In genomic region chr14:92964124-92965109, GRCh38 we compare ENCODE assay signal across 16 cellular contexts. TPM values are rescaled to one million over a fixed set of nuclear protein-coding genes. Genes with fewer than 3 reads are reported as not detected.
DNase-seq lines count a peak whose midpoint lies in the region; ATAC-seq, FAIRE-seq and TF ChIP-seq lines count a peak whose summit lies in the region.
"Had no signal": no experiment of that assay in that cellular context is flagged by ENCODE, and none has a peak within 500 bp of the region (broad histone marks: within the 10 kb centered on the region; RNA-seq: fewer than 3 reads in every experiment).

No MANE protein-coding gene starts in this region.

- peaks cover 3% of the 10 kb centered on the region for H3K36me3 Mint-ChIP-seq in chondrocyte (ENCODE audit: low read depth)
- H3K36me3 Mint-ChIP-seq in activated CD8-positive, alpha-beta T cell treated with anti-CD3 and anti-CD28 coated beads, Interleukin-2, amount 10 ng/mL, durations not matched to agents 7 days and 5 days (ENCODE audit: low read depth): peaks cover 8% of the 10 kb centered on the region

- no peak overlapping the region for H3K4me3 Mint-ChIP-seq in chondrocyte (ENCODE audit: unreplicated experiment)
- no peak overlapping the region for H3K4me3 Mint-ChIP-seq in activated CD8-positive, alpha-beta T cell treated with anti-CD3 and anti-CD28 coated beads, Interleukin-2, amount 10 ng/mL, durations not matched to agents 7 days and 5 days
- H3K4me3 Mint-ChIP-seq: activated CD4-positive, alpha-beta memory T cell treated with anti-CD3 and anti-CD28 coated beads, Interleukin-2, amount 10 ng/mL, durations not matched to agents 7 days and 5 days had no signal

- H4K20me1 ChIP-seq in HepG2 (ENCODE audit: insufficient read depth, low read length): no peaks in the 10 kb centered on the region

- TF ChIP-seq EP300 in HepG2 (IDR thresholded peaks at IDR 0.05; ENCODE audit: low read depth in 2 of 2, low read length in 2 of 2) (no peak), HepG2 (CRISPR knock-in tag; IDR thresholded peaks at IDR 0.05; ENCODE audit: borderline replicate concordance) (no peak)

- H3K4me1 ChIP-seq in HEK293 (ENCODE audit: control insufficient read depth, insufficient read depth, low read length) (no peaks in the 10 kb centered on the region), HepG2 (ENCODE audit: insufficient read depth, low read length) (peaks cover 29% of the 10 kb centered on the region), stomach smooth muscle (ENCODE audit: control insufficient read depth, insufficient read depth, low read length) (peaks cover 20% of the 10 kb centered on the region)

- WGBS in HepG2 (ENCODE audit: low lambda C conversion rate): 74% methylated on average over 10 of the region's 12 CpGs

- H2AFZ ChIP-seq in HepG2 (ENCODE audit: low read length): no peak overlapping the region

- POLR2A ChIA-PET in HEK293 (lab: Yijun Ruan, JAX) (no interaction called here), HepG2 (lab: Yijun Ruan, JAX) (interaction anchor here (1.3 kb wide), 1 partner anchor 242 kb away, joined by 3 read pairs; the partner anchor contains the start of gene GON7)
- POLR2A ChIA-PET in activated CD8-positive, alpha-beta T cell treated with anti-CD3 and anti-CD28 coated beads, Interleukin-2, amount 10 ng/mL, durations not matched to agents 7 days and 5 days (lab: Charles Lee): no interaction called here

- in situ Hi-C loops in HepG2 (cut with HindIII; ENCODE audit: extremely low pct_ligation_motif_present, low pct_unique_long_range_greater_than_20kb) (no loop called here), GM13977 (cut with MboI; ENCODE audit: low pct_unique_long_range_greater_than_20kb, low sequenced_read_pairs, unreplicated experiment) (no loop called here)

- no peak overlapping the region for H3K4me3 ChIP-seq in HEK293 (ENCODE audit: low read depth, low read length)
- H3K4me3 ChIP-seq in HepG2 (replicated peaks in 1 of 3; ENCODE audit: insufficient read depth in 1 of 3, low read depth in 2 of 3, low read length in 3 of 3): no peak overlapping the region; a peak in 1 of 6 replicates
- H3K4me3 ChIP-seq in stomach smooth muscle (ENCODE audit: low read length in 2 of 2): no peak overlapping the region
- H3K4me3 ChIP-seq: ovary had no signal

- peaks cover 25% of the 10 kb centered on the region for H3K4me1 Mint-ChIP-seq in chondrocyte (ENCODE audit: low read depth)
- no peaks in the 10 kb centered on the region for H3K4me1 Mint-ChIP-seq in activated CD8-positive, alpha-beta T cell treated with anti-CD3 and anti-CD28 coated beads, Interleukin-2, amount 10 ng/mL, durations not matched to agents 7 days and 5 days (ENCODE audit: low read depth)
- H3K4me1 Mint-ChIP-seq: activated CD4-positive, alpha-beta memory T cell treated with anti-CD3 and anti-CD28 coated beads, Interleukin-2, amount 10 ng/mL, durations not matched to agents 7 days and 5 days had no signal

- no peaks in the 10 kb centered on the region for H3K27me3 Mint-ChIP-seq in chondrocyte (ENCODE audit: low read depth)
- no peaks in the 10 kb centered on the region for H3K27me3 Mint-ChIP-seq in activated CD8-positive, alpha-beta T cell treated with anti-CD3 and anti-CD28 coated beads, Interleukin-2, amount 10 ng/mL, durations not matched to agents 7 days and 5 days (ENCODE audit: low read depth)
- H3K27me3 Mint-ChIP-seq: activated CD4-positive, alpha-beta memory T cell treated with anti-CD3 and anti-CD28 coated beads, Interleukin-2, amount 10 ng/mL, durations not matched to agents 7 days and 5 days had no signal

- H3K36me3 ChIP-seq in HEK293 (ENCODE audit: control insufficient read depth in 2 of 2, insufficient read depth in 1 of 2, low read length in 2 of 2): peaks cover 0 to 5% of the 10 kb centered on the region in 2 experiments; a peak in 1 of 3 replicates
- peaks cover 0 to 6% of the 10 kb centered on the region in 2 experiments; a peak in 1 of 5 replicates for H3K36me3 ChIP-seq in HepG2 (replicated peaks in 1 of 2; ENCODE audit: control insufficient read depth in 1 of 2, insufficient read depth in 2 of 2, low read length in 2 of 2)
- H3K36me3 ChIP-seq in stomach smooth muscle (ENCODE audit: control insufficient read depth in 2 of 2, insufficient read depth in 2 of 2, low read length in 2 of 2): peaks cover 0 to 7% of the 10 kb centered on the region in 2 donors
- H3K36me3 ChIP-seq: ovary had no signal

- TF ChIP-seq CTCF in HEK293 (tag by site-specific recombination; IDR thresholded peaks at IDR 0.05) (no peak), chondrocyte (IDR thresholded peaks at IDR 0.05) (no peak), HepG2 (CRISPR knock-in tag; IDR thresholded peaks at IDR 0.05) (no peak), GM13977 (IDR thresholded peaks at IDR 0.05; ENCODE audit: extremely low read depth, insufficient read depth, missing control alignments) (no peak)

- peaks cover 5% of the 10 kb centered on the region for H3K9me3 Mint-ChIP-seq in chondrocyte (ENCODE audit: low read depth)
- no peaks in the 10 kb centered on the region for H3K9me3 Mint-ChIP-seq in activated CD8-positive, alpha-beta T cell treated with anti-CD3 and anti-CD28 coated beads, Interleukin-2, amount 10 ng/mL, durations not matched to agents 7 days and 5 days (ENCODE audit: insufficient read depth)

- DNase-seq in chondrocyte (ENCODE audit: low spot score): peak; percentile 59
- DNase-seq in HepG2 (ENCODE audit: low spot score): no peak
- no peak for DNase-seq in GM13977 (ENCODE audit: low spot score)
- DNase-seq in activated CD8-positive, alpha-beta T cell treated with anti-CD3 and anti-CD28 coated beads, Interleukin-2, amount 10 ng/mL, durations not matched to agents 7 days and 5 days: no peak
- DNase-seq: activated CD4-positive, alpha-beta memory T cell treated with anti-CD3 and anti-CD28 coated beads, Interleukin-2, amount 10 ng/mL, durations not matched to agents 7 days and 5 days; caudate nucleus; EL; mesenchymal stem cell; NCI-H1436; NCI-H526 treated with DMSO at 0.1 percent for 48 hours; ovary had no signal

- CTCF ChIA-PET in HEK293 (lab: Yijun Ruan, JAX): interaction anchor here (0.6 to 3.1 kb wide), 6 partner anchors 9 to 482 kb away, joined by 3 to 14 read pairs (median 4); no protein-coding TSS in a partner anchor
- CTCF ChIA-PET in HepG2 (lab: Yijun Ruan, JAX; ENCODE audit: low intra/inter-chr PET ratio, low total read pairs): no interaction called here
- CTCF ChIA-PET in activated CD8-positive, alpha-beta T cell treated with anti-CD3 and anti-CD28 coated beads, Interleukin-2, amount 10 ng/mL, durations not matched to agents 7 days and 5 days (lab: Charles Lee): interaction anchor here (1.8 kb wide), 1 partner anchor 12 kb away, joined by 4 read pairs; no protein-coding TSS in a partner anchor

- no peak overlapping the region for H3K27ac Mint-ChIP-seq in chondrocyte (ENCODE audit: unreplicated experiment)
- H3K27ac Mint-ChIP-seq in activated CD8-positive, alpha-beta T cell treated with anti-CD3 and anti-CD28 coated beads, Interleukin-2, amount 10 ng/mL, durations not matched to agents 7 days and 5 days: no peak overlapping the region
- H3K27ac Mint-ChIP-seq: activated CD4-positive, alpha-beta memory T cell treated with anti-CD3 and anti-CD28 coated beads, Interleukin-2, amount 10 ng/mL, durations not matched to agents 7 days and 5 days had no signal

- no peaks in the 10 kb centered on the region for H3K9me3 ChIP-seq in HEK293 (ENCODE audit: control insufficient read depth, insufficient read depth, low read depth, low read length)
- H3K9me3 ChIP-seq in HepG2 (ENCODE audit: low read length): no peaks in the 10 kb centered on the region
- H3K9me3 ChIP-seq in stomach smooth muscle (ENCODE audit: control insufficient read depth in 2 of 2, low read length in 2 of 2): no peaks in the 10 kb centered on the region
- H3K9me3 ChIP-seq: ovary had no signal

- ATAC-seq in HepG2: peak; percentile 61
- ATAC-seq in activated CD8-positive, alpha-beta T cell treated with anti-CD3 and anti-CD28 coated beads, Interleukin-2, amount 10 ng/mL, durations not matched to agents 7 days and 5 days: no peak
- ATAC-seq in HG03442 (IDR thresholded peaks at IDR 0.05; ENCODE audit: unreplicated experiment): no peak

- no peak overlapping the region for H3K9ac ChIP-seq in HepG2 (ENCODE audit: insufficient read depth, low read depth, low read length)
- peak overlapping the region; percentile 42 to 49 for H3K9ac ChIP-seq in stomach smooth muscle (ENCODE audit: low read length in 2 of 2)
- H3K9ac ChIP-seq: KMS-11 had no signal

- FAIRE-seq in HepG2 (lab: Jason Lieb, UNC): no peak

- no peaks in the 10 kb centered on the region for H3K27me3 ChIP-seq in HepG2 (ENCODE audit: control insufficient read depth in 1 of 2, insufficient read depth in 2 of 2, low read length in 2 of 2)
- H3K27me3 ChIP-seq in stomach smooth muscle (ENCODE audit: control insufficient read depth in 1 of 2, insufficient read depth in 2 of 2, low read length in 2 of 2): no peaks in the 10 kb centered on the region
- H3K27me3 ChIP-seq: ovary had no signal

- intact Hi-C loops in HepG2 (cut with micrococcal nuclease; ENCODE audit: unreplicated experiment): no loop called here

- no peaks in the 10 kb centered on the region for H3K79me2 ChIP-seq in HepG2 (ENCODE audit: insufficient read depth, low read length)

- H3K27ac ChIP-seq in HEK293 (ENCODE audit: extremely low read depth, low read depth, low read length) (no peak overlapping the region), HepG2 (ENCODE audit: extremely low read length, insufficient read depth, low read length) (no peak overlapping the region), stomach smooth muscle (ENCODE audit: low read length) (peak overlapping the region; percentile 88)
- H3K27ac ChIP-seq: epithelial cell of prostate, KMS-11, ovary had no signal

- TF ChIP-seq RAD21 in HepG2 (CRISPR knock-in tag; IDR thresholded peaks at IDR 0.05): no peak

- H3K4me2 ChIP-seq in HepG2 (ENCODE audit: low read depth, low read length): peak overlapping the region; percentile 40
- H3K4me2 ChIP-seq: KMS-11 had no signal

- BruUV-seq in HepG2 (replicated peaks; lab: Mats Ljungman, UMichigan): no TSS peak

- TF ChIP-seq POLR2A in HepG2 (IDR thresholded peaks at IDR 0.05; ENCODE audit: insufficient read depth in 1 of 2, low read depth in 2 of 2, low read length in 2 of 2): no peak

RNA-seq across cellular contexts. Expression of gene CHGA, which starts 41.5 kb away (rescaled TPM):
- total RNA-seq in chondrocyte (not detected in 3 replicates), HepG2 (2016; rRNA removed; fragmentation: Illumina TruSeq; extraction: Trizol) (not detected in 2 replicates)
- total RNA-seq in HepG2 (2016; cell fraction: cytosol; rRNA removed; fragmentation: Illumina TruSeq; extraction: Trizol; ENCODE audit: low read depth): not detected in 2 replicates
- not detected in 2 replicates for total RNA-seq in HepG2 (2016; cell fraction: insoluble cytoplasmic fraction; rRNA removed; fragmentation: Illumina TruSeq; extraction: Trizol)
- not detected in 2 replicates for total RNA-seq in HepG2 (2016; cell fraction: membrane; rRNA removed; fragmentation: Illumina TruSeq; extraction: Trizol)
- total RNA-seq in HepG2 (2016; cell fraction: nucleus; rRNA removed; fragmentation: Illumina TruSeq; extraction: Trizol): not detected in 2 replicates
- not detected in 2 replicates for polyA plus RNA-seq in HepG2 (2011; rRNA removed)
- polyA plus RNA-seq in HepG2 (2011; cell fraction: cytosol; rRNA removed): not detected in 2 replicates
- not detected in 2 replicates for polyA plus RNA-seq in HepG2 (2011; cell fraction: nucleus; rRNA removed)
- polyA plus RNA-seq in HepG2 (2012): not detected in 2 replicates
- polyA plus RNA-seq in HepG2 (2016; cell fraction: cytosol; fragmentation: Illumina TruSeq; extraction: Trizol; ENCODE audit: low read depth): not detected in 2 replicates
- not detected in 2 replicates for polyA plus RNA-seq in HepG2 (2016; cell fraction: insoluble cytoplasmic fraction; fragmentation: Illumina TruSeq; extraction: Trizol; ENCODE audit: low read depth)
- polyA plus RNA-seq in HepG2 (2016; cell fraction: membrane; fragmentation: Illumina TruSeq; extraction: Trizol; ENCODE audit: low read depth): not detected in 2 replicates
- not detected in 2 replicates for polyA plus RNA-seq in HepG2 (2016; cell fraction: nucleus; fragmentation: Illumina TruSeq; extraction: Trizol; ENCODE audit: insufficient read depth, low read depth)
- 0.44 TPM in 1 of 2 replicates, not detected in the other for polyA minus RNA-seq in HepG2 (2011; rRNA and poly(A)+ RNA removed; ENCODE audit: low replicate concordance)
- not detected in 2 replicates for polyA minus RNA-seq in HepG2 (2011; cell fraction: cytosol; rRNA and poly(A)+ RNA removed)
- polyA minus RNA-seq in HepG2 (2011; cell fraction: nucleus; rRNA and poly(A)+ RNA removed): not detected in 2 replicates
- total RNA-seq in activated CD8-positive, alpha-beta T cell treated with anti-CD3 and anti-CD28 coated beads, Interleukin-2, amount 10 ng/mL, durations not matched to agents 7 days and 5 days: not detected
- total RNA-seq: activated CD4-positive, alpha-beta memory T cell treated with anti-CD3 and anti-CD28 coated beads, Interleukin-2, amount 10 ng/mL, durations not matched to agents 7 days and 5 days had no signal
